Comparison of ENCODE assay signal across 13 cellular contexts in genomic region chr3:160980740-160981139, GRCh38.
A peak's percentile ranks its signal among the peaks of the same experiment; 100 is the strongest.
DNase-seq lines count a peak whose midpoint lies in the region; ATAC-seq and TF ChIP-seq lines count a peak whose summit lies in the region.
"Had no signal": no experiment of that assay in that cellular context is flagged by ENCODE, and none has a peak within 500 bp of the region (broad histone marks: within the 10 kb centered on the region; RNA-seq: fewer than 3 reads in every experiment).

No MANE protein-coding gene starts in this region.

- H3K27ac ChIP-seq in Peyer's patch (no peak overlapping the region), WERI-Rb-1 (no peak overlapping the region)
- H3K27ac ChIP-seq: cardiac muscle cell, SK-N-MC had no signal

- intact Hi-C loops in sciatic nerve (cut with DNase I) = no loop called here

- no peak for TF ChIP-seq CTCF in Peyer's patch (IDR thresholded peaks at IDR 0.05)
- no peak for TF ChIP-seq CTCF in WERI-Rb-1 (IDR thresholded peaks at IDR 0.05; ENCODE audit: low read depth, low read length)

- H3K36me3 ChIP-seq in Peyer's patch (no peaks in the 10 kb centered on the region), WERI-Rb-1 (no peaks in the 10 kb centered on the region)
- H3K36me3 ChIP-seq: cardiac muscle cell had no signal

- no peak overlapping the region for H3K4me3 ChIP-seq in Peyer's patch
- no peak overlapping the region for H3K4me3 ChIP-seq in WERI-Rb-1 (ENCODE audit: low read depth, low read length)
- H3K4me3 ChIP-seq: cardiac muscle cell, SK-N-MC had no signal

- DNase-seq in sciatic nerve (ENCODE audit: low spot score) = no peak
- no peak for DNase-seq in Peyer's patch
- no peak for DNase-seq in WERI-Rb-1
- no peak for DNase-seq in HUDEP-2 (lab: John Stamatoyannopoulos, UW; ENCODE audit: unreplicated experiment in 76 of 76)
- DNase-seq: activated CD8-positive, alpha-beta memory T cell treated with anti-CD3 and anti-CD28 coated beads for 24 hours; DMS153; left ventricle myocardium superior had no signal

- TF ChIP-seq POLR2A in Peyer's patch (IDR thresholded peaks at IDR 0.05) = no peak

- H3K27me3 ChIP-seq in Peyer's patch (no peaks in the 10 kb centered on the region), WERI-Rb-1 (ENCODE audit: insufficient read depth, low read depth, severe bottlenecking) (no peaks in the 10 kb centered on the region)
- H3K27me3 ChIP-seq: cardiac muscle cell had no signal

- peak; percentile 72 for ATAC-seq in GM18909 (IDR thresholded peaks at IDR 0.05; ENCODE audit: poor library complexity, unreplicated experiment)
- peak; percentile 42 for ATAC-seq in HG02623 (IDR thresholded peaks at IDR 0.05; ENCODE audit: unreplicated experiment)
- peak; percentile 53 for ATAC-seq in HG03520 (IDR thresholded peaks at IDR 0.05; ENCODE audit: unreplicated experiment)
- ATAC-seq in sciatic nerve = peak; percentile 74
- ATAC-seq in HG03045 (IDR thresholded peaks at IDR 0.05; ENCODE audit: unreplicated experiment) = no peak

- no peaks in the 10 kb centered on the region for H3K4me1 ChIP-seq in Peyer's patch

- H3K9me3 ChIP-seq in Peyer's patch (no peaks in the 10 kb centered on the region), WERI-Rb-1 (ENCODE audit: severe bottlenecking) (no peaks in the 10 kb centered on the region)
